ENCODE assay signal across 2 cellular contexts in genomic region chr19:29568036-29568788, GRCh38.
TF ChIP-seq lines count a peak whose summit lies in the region.

No MANE protein-coding gene starts in this region.

TF ChIP-seq in GM23338, 12 proteins besides CTCF, POLR2A, EP300 and RAD21:
- TF ChIP-seq STAT1 (IDR thresholded peaks at IDR 0.05; ENCODE audit: unreplicated experiment) (no peak), CREB1 (CRISPR knock-in tag; IDR thresholded peaks at IDR 0.05; ENCODE audit: low read depth) (no peak), ZNF331 (CRISPR knock-in tag; IDR thresholded peaks at IDR 0.05; ENCODE audit: low read depth) (no peak), EZH2 (IDR thresholded peaks at IDR 0.05; ENCODE audit: low read depth, unreplicated experiment) (no peak), POLR2AphosphoS5 (IDR thresholded peaks at IDR 0.05; ENCODE audit: low read depth) (no peak), ZNF114 (CRISPR knock-in tag; IDR thresholded peaks at IDR 0.05) (no peak), JUNB (IDR thresholded peaks at IDR 0.05; ENCODE audit: unreplicated experiment) (no peak), EZH2phosphoT487 (IDR thresholded peaks at IDR 0.05; ENCODE audit: unreplicated experiment) (no peak), NANOG (IDR thresholded peaks at IDR 0.05; ENCODE audit: borderline replicate concordance) (no peak), REST (IDR thresholded peaks at IDR 0.05; ENCODE audit: unreplicated experiment) (no peak)
- TF ChIP-seq, protein P1, sequence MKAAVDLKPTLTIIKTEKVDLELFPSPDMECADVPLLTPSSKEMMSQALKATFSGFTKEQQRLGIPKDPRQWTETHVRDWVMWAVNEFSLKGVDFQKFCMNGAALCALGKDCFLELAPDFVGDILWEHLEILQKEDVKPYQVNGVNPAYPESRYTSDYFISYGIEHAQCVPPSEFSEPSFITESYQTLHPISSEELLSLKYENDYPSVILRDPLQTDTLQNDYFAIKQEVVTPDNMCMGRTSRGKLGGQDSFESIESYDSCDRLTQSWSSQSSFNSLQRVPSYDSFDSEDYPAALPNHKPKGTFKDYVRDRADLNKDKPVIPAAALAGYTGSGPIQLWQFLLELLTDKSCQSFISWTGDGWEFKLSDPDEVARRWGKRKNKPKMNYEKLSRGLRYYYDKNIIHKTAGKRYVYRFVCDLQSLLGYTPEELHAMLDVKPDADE (IDR thresholded peaks at IDR 0.05) = no peak
- TF ChIP-seq, protein P2, sequence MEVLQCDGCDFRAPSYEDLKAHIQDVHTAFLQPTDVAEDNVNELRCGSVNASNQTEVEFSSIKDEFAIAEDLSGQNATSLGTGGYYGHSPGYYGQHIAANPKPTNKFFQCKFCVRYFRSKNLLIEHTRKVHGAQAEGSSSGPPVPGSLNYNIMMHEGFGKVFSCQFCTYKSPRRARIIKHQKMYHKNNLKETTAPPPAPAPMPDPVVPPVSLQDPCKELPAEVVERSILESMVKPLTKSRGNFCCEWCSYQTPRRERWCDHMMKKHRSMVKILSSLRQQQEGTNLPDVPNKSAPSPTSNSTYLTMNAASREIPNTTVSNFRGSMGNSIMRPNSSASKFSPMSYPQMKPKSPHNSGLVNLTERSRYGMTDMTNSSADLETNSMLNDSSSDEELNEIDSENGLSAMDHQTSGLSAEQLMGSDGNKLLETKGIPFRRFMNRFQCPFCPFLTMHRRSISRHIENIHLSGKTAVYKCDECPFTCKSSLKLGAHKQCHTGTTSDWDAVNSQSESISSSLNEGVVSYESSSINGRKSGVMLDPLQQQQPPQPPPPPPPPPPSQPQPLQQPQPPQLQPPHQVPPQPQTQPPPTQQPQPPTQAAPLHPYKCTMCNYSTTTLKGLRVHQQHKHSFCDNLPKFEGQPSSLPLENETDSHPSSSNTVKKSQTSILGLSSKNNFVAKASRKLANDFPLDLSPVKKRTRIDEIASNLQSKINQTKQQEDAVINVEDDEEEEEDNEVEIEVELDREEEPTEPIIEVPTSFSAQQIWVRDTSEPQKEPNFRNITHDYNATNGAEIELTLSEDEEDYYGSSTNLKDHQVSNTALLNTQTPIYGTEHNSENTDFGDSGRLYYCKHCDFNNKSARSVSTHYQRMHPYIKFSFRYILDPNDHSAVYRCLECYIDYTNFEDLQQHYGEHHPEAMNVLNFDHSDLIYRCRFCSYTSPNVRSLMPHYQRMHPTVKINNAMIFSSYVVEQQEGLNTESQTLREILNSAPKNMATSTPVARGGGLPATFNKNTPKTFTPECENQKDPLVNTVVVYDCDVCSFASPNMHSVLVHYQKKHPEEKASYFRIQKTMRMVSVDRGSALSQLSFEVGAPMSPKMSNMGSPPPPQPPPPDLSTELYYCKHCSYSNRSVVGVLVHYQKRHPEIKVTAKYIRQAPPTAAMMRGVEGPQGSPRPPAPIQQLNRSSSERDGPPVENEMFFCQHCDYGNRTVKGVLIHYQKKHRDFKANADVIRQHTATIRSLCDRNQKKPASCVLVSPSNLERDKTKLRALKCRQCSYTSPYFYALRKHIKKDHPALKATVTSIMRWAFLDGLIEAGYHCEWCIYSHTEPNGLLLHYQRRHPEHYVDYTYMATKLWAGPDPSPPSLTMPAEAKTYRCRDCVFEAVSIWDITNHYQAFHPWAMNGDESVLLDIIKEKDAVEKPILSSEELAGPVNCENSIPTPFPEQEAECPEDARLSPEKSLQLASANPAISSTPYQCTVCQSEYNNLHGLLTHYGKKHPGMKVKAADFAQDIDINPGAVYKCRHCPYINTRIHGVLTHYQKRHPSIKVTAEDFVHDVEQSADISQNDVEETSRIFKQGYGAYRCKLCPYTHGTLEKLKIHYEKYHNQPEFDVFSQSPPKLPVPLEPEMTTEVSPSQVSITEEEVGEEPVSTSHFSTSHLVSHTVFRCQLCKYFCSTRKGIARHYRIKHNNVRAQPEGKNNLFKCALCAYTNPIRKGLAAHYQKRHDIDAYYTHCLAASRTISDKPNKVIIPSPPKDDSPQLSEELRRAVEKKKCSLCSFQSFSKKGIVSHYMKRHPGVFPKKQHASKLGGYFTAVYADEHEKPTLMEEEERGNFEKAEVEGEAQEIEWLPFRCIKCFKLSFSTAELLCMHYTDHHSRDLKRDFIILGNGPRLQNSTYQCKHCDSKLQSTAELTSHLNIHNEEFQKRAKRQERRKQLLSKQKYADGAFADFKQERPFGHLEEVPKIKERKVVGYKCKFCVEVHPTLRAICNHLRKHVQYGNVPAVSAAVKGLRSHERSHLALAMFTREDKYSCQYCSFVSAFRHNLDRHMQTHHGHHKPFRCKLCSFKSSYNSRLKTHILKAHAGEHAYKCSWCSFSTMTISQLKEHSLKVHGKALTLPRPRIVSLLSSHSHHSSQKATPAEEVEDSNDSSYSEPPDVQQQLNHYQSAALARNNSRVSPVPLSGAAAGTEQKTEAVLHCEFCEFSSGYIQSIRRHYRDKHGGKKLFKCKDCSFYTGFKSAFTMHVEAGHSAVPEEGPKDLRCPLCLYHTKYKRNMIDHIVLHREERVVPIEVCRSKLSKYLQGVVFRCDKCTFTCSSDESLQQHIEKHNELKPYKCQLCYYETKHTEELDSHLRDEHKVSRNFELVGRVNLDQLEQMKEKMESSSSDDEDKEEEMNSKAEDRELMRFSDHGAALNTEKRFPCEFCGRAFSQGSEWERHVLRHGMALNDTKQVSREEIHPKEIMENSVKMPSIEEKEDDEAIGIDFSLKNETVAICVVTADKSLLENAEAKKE (CRISPR knock-in tag; IDR thresholded peaks at IDR 0.05) = no peak

TF ChIP-seq in K562, 482 proteins besides CTCF, POLR2A, EP300 and RAD21:
- TF ChIP-seq FOXK1 (CRISPR knock-in tag; IDR thresholded peaks at IDR 0.05; ENCODE audit: borderline replicate concordance) (no peak), HDAC3 (IDR thresholded peaks at IDR 0.05; ENCODE audit: borderline replicate concordance, partially characterized antibody) (no peak), NELFE (IDR thresholded peaks at IDR 0.05; ENCODE audit: insufficient read depth, insufficient read length) (no peak), PTTG1 (tag; IDR thresholded peaks at IDR 0.05; ENCODE audit: low read depth) (no peak), EGR1 (conservative IDR thresholded peaks at IDR 0.05) (no peak), STAT5B (CRISPR knock-in tag; IDR thresholded peaks at IDR 0.05) (no peak), ZNF740 (CRISPR knock-in tag; IDR thresholded peaks at IDR 0.05) (no peak), ZNF740 (tag; IDR thresholded peaks at IDR 0.05) (no peak), ILF3 (IDR thresholded peaks at IDR 0.05; ENCODE audit: borderline replicate concordance) (no peak), RFX7 (CRISPR knock-in tag; IDR thresholded peaks at IDR 0.05) (no peak)
